1 cellular context compared by ENCODE assay signal in the genomic region with DNA sequence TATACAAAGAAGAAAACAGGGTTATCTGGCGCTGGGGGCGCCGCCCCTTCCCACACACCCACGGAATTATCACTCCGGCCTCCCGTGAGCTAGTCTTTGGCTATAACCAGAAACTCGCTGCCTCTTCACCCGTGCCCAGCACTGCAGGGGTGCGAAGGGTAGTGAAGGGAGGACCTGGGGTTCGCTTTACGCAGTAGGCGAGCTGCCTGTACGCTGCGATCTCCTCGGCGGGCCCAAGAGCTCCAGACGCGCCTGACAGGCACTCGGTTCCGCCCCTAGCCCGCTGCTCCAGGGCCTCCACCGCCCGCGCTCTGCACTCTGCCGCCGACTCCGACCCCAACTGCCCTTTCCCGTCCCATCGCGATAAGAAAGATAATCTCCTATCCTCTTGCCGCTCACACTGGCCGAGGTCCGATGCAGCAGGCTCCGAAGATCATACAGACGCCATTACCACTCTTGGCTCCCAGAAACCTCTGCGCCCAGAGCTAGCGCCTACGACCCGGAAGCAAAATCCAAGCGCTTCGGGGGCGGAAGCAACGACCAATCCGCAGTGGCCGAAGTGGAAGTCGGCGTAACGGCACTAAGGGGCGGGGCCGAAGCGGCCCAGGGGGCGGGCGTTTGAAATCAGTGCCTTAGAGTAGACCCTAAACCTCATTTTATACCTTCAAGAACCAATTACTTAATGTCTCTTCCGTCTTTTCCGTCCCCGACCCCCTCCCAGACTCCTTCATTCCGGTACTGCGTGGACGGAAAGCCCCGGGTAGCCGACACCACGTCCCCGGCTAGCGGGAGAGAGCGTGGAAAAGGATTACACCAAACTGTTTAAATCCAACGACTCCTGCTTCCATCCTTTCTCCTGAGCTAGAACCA.
TF ChIP-seq lines count a peak whose summit lies in the region.

A gene (minus strand): TSS at position 458 of the 870 bp plus-strand sequence. CDS start 1,371 bp downstream, outside the sequence.
A gene (plus strand): TSS at position 611 of the 870 bp plus-strand sequence. CDS start 23,664 bp downstream, outside the sequence.

TF ChIP-seq in K562, 482 proteins besides CTCF, POLR2A, EP300 and RAD21 (continued from another document):
- TF ChIP-seq, protein P1, sequence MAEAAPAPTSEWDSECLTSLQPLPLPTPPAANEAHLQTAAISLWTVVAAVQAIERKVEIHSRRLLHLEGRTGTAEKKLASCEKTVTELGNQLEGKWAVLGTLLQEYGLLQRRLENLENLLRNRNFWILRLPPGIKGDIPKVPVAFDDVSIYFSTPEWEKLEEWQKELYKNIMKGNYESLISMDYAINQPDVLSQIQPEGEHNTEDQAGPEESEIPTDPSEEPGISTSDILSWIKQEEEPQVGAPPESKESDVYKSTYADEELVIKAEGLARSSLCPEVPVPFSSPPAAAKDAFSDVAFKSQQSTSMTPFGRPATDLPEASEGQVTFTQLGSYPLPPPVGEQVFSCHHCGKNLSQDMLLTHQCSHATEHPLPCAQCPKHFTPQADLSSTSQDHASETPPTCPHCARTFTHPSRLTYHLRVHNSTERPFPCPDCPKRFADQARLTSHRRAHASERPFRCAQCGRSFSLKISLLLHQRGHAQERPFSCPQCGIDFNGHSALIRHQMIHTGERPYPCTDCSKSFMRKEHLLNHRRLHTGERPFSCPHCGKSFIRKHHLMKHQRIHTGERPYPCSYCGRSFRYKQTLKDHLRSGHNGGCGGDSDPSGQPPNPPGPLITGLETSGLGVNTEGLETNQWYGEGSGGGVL (CRISPR knock-in tag; IDR thresholded peaks at IDR 0.05) = no peak
- TF ChIP-seq ZBTB7A (IDR thresholded peaks at IDR 0.05; ENCODE audit: borderline replicate concordance, control insufficient read depth, low read depth, low read length) (peak; percentile 79), BMI1 (IDR thresholded peaks at IDR 0.05; ENCODE audit: low read length) (no peak), ZNF583 (CRISPR knock-in tag; IDR thresholded peaks at IDR 0.05) (no peak), PRMT5 (CRISPR knock-in tag; IDR thresholded peaks at IDR 0.05) (no peak), HSF4 (CRISPR knock-in tag; IDR thresholded peaks at IDR 0.05; ENCODE audit: borderline replicate concordance) (no peak), BRF1 (IDR thresholded peaks at IDR 0.05; ENCODE audit: borderline replicate concordance, extremely low read depth, insufficient read length) (no peak), NFE2 (IDR thresholded peaks at IDR 0.05; ENCODE audit: low read depth) (no peak), NCOA4 (IDR thresholded peaks at IDR 0.05; ENCODE audit: partially characterized antibody) (no peak), MED1 (CRISPR knock-in tag; IDR thresholded peaks at IDR 0.05; ENCODE audit: borderline replicate concordance) (no peak), GATAD2A (IDR thresholded peaks at IDR 0.05) (no peak), FOXA3 (CRISPR knock-in tag; conservative IDR thresholded peaks at IDR 0.05 in 1 of 2, IDR thresholded peaks at IDR 0.05 in 1 of 2) (no peak), KLF1 (tag; IDR thresholded peaks at IDR 0.05) (0 out of 2 replicates have a peak, but pooled peaks have one; percentile 48), SRSF9 (IDR thresholded peaks at IDR 0.05; ENCODE audit: borderline replicate concordance, low read depth, low read length) (no peak)
- TF ChIP-seq, protein P2, sequence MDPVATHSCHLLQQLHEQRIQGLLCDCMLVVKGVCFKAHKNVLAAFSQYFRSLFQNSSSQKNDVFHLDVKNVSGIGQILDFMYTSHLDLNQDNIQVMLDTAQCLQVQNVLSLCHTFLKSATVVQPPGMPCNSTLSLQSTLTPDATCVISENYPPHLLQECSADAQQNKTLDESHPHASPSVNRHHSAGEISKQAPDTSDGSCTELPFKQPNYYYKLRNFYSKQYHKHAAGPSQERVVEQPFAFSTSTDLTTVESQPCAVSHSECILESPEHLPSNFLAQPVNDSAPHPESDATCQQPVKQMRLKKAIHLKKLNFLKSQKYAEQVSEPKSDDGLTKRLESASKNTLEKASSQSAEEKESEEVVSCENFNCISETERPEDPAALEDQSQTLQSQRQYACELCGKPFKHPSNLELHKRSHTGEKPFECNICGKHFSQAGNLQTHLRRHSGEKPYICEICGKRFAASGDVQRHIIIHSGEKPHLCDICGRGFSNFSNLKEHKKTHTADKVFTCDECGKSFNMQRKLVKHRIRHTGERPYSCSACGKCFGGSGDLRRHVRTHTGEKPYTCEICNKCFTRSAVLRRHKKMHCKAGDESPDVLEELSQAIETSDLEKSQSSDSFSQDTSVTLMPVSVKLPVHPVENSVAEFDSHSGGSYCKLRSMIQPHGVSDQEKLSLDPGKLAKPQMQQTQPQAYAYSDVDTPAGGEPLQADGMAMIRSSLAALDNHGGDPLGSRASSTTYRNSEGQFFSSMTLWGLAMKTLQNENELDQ (CRISPR knock-in tag; IDR thresholded peaks at IDR 0.05; ENCODE audit: borderline replicate concordance) = no peak
- TF ChIP-seq, protein P3, sequence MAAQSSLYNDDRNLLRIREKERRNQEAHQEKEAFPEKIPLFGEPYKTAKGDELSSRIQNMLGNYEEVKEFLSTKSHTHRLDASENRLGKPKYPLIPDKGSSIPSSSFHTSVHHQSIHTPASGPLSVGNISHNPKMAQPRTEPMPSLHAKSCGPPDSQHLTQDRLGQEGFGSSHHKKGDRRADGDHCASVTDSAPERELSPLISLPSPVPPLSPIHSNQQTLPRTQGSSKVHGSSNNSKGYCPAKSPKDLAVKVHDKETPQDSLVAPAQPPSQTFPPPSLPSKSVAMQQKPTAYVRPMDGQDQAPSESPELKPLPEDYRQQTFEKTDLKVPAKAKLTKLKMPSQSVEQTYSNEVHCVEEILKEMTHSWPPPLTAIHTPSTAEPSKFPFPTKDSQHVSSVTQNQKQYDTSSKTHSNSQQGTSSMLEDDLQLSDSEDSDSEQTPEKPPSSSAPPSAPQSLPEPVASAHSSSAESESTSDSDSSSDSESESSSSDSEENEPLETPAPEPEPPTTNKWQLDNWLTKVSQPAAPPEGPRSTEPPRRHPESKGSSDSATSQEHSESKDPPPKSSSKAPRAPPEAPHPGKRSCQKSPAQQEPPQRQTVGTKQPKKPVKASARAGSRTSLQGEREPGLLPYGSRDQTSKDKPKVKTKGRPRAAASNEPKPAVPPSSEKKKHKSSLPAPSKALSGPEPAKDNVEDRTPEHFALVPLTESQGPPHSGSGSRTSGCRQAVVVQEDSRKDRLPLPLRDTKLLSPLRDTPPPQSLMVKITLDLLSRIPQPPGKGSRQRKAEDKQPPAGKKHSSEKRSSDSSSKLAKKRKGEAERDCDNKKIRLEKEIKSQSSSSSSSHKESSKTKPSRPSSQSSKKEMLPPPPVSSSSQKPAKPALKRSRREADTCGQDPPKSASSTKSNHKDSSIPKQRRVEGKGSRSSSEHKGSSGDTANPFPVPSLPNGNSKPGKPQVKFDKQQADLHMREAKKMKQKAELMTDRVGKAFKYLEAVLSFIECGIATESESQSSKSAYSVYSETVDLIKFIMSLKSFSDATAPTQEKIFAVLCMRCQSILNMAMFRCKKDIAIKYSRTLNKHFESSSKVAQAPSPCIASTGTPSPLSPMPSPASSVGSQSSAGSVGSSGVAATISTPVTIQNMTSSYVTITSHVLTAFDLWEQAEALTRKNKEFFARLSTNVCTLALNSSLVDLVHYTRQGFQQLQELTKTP (IDR thresholded peaks at IDR 0.05; ENCODE audit: low read depth in 1 of 2, partially characterized antibody in 2 of 2) = peak in 1 of 2 experiments; percentile 83
